ENCODE assay signal across 19 cellular contexts in the genomic region with DNA sequence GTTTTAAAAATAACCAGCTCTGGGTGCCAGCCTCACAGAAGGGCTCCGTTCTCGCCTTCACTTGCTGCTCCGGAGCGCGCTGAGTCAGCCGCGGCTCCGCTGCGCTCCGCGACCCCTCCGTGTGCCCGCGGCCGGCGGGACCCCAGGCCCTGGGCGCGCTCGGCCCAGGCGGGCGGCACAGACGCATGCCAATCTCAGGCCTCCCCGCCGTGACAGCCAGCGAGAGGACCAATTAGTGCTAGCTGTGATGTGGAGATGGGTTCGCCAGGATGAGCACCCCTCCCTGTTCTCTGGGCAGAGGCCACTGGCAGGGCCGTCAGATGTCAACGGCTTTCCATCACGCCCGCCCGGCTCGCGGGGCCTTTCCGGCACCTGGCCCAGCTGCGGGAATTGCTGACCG.
DNase-seq lines count a peak whose midpoint lies in the region; ATAC-seq and TF ChIP-seq lines count a peak whose summit lies in the region.
"Had no signal": no experiment of that assay in that cellular context is flagged by ENCODE, and none has a peak within 500 bp of the region (broad histone marks: within the 10 kb centered on the region; RNA-seq: fewer than 3 reads in every experiment).

No MANE protein-coding gene starts in this region.

- no peaks in the 10 kb centered on the region for H4K20me1 ChIP-seq in GM23248 (ENCODE audit: insufficient read depth)

- no peaks in the 10 kb centered on the region for H3F3A ChIP-seq in GM23248 (ENCODE audit: insufficient read depth)

- H3K79me2 ChIP-seq in GM23248 (ENCODE audit: insufficient read depth) = no peaks in the 10 kb centered on the region

- POLR2A ChIA-PET in WTC11 (lab: Charles Lee) = interaction anchor here (0.6 kb wide), 1 partner anchor 59 kb away, joined by 4 read pairs; no protein-coding TSS in a partner anchor
- POLR2A ChIA-PET in CD8-positive, alpha-beta T cell (lab: Charles Lee) = no interaction called here
- POLR2A ChIA-PET in CD4-positive, alpha-beta T cell (lab: Charles Lee) = no interaction called here

- H2AFZ ChIP-seq in GM23248 = no peak overlapping the region

- TF ChIP-seq CTCF in WTC11 (IDR thresholded peaks at IDR 0.05) (no peak), endothelial cell (IDR thresholded peaks at IDR 0.05; ENCODE audit: unreplicated experiment) (no peak), nephron progenitor cell (IDR thresholded peaks at IDR 0.05) (no peak)
- no peak for TF ChIP-seq CTCF in CD8-positive, alpha-beta T cell (IDR thresholded peaks at IDR 0.05)
- TF ChIP-seq CTCF in CD4-positive, alpha-beta T cell (IDR thresholded peaks at IDR 0.05) = no peak

- peak; percentile 71 for ATAC-seq in WTC11
- ATAC-seq in CD8-positive, alpha-beta T cell = no peak
- no peak for ATAC-seq in CD4-positive, alpha-beta T cell (ENCODE audit: poor library complexity)

- no peak overlapping the region for H3K9ac ChIP-seq in GM23248
- H3K9ac ChIP-seq: KMS-11, SK-N-SH had no signal

- peaks cover 24% of the 10 kb centered on the region for H3K27me3 Mint-ChIP-seq in WTC11 (ENCODE audit: low read depth)
- peaks cover 2% of the 10 kb centered on the region for H3K27me3 Mint-ChIP-seq in endothelial cell (ENCODE audit: unreplicated experiment)
- peaks cover 24% of the 10 kb centered on the region for H3K27me3 Mint-ChIP-seq in nephron progenitor cell (ENCODE audit: low read depth, poor library complexity)
- peaks cover 8% of the 10 kb centered on the region for H3K27me3 Mint-ChIP-seq in CD8-positive, alpha-beta T cell (ENCODE audit: low read depth)
- H3K27me3 Mint-ChIP-seq in CD4-positive, alpha-beta T cell = peaks cover 18% of the 10 kb centered on the region

- H3K4me3 ChIP-seq in GM23248 = no peak overlapping the region
- no peak overlapping the region for H3K4me3 ChIP-seq in CD8-positive, alpha-beta T cell (ENCODE audit: low read depth, low read length)

- no peaks in the 10 kb centered on the region for H3K36me3 ChIP-seq in GM23248 (ENCODE audit: low read depth)
- H3K36me3 ChIP-seq in CD8-positive, alpha-beta T cell (ENCODE audit: insufficient read depth, low read length) = no peaks in the 10 kb centered on the region

- H3K27ac ChIP-seq in GM23248 = no peak overlapping the region
- H3K27ac ChIP-seq in CD8-positive, alpha-beta T cell (ENCODE audit: low read depth, low read length) = no peak overlapping the region
- H3K27ac ChIP-seq in CD4-positive, alpha-beta T cell (ENCODE audit: low read depth, low read length) = no peak overlapping the region
- H3K27ac ChIP-seq: KMS-11 had no signal

- H3K9me3 Mint-ChIP-seq in WTC11 = no peaks in the 10 kb centered on the region
- no peaks in the 10 kb centered on the region for H3K9me3 Mint-ChIP-seq in endothelial cell (ENCODE audit: unreplicated experiment)
- H3K9me3 Mint-ChIP-seq in nephron progenitor cell = no peaks in the 10 kb centered on the region
- no peaks in the 10 kb centered on the region for H3K9me3 Mint-ChIP-seq in CD8-positive, alpha-beta T cell
- H3K9me3 Mint-ChIP-seq in CD4-positive, alpha-beta T cell = no peaks in the 10 kb centered on the region

- in situ Hi-C loops in GM23248 (cut with MboI) = no loop called here

- no peaks in the 10 kb centered on the region for H3K4me1 ChIP-seq in GM23248 (ENCODE audit: insufficient read depth)
- no peaks in the 10 kb centered on the region for H3K4me1 ChIP-seq in CD8-positive, alpha-beta T cell (ENCODE audit: insufficient read depth, low read length)

- H3K9me2 ChIP-seq in GM23248 (ENCODE audit: insufficient read depth) = no peaks in the 10 kb centered on the region
- H3K9me2 ChIP-seq: SK-N-SH had no signal

- WGBS in GM23248 (ENCODE audit: low coverage in 1 of 2, low lambda C conversion rate in 2 of 2, missing lambda C conversion rate in 2 of 2), 2 experiments = 2 to 4% methylated on average over 35 to 36 of the region's 36 CpGs

- H3K36me3 Mint-ChIP-seq in WTC11 (no peaks in the 10 kb centered on the region), endothelial cell (ENCODE audit: low read depth, unreplicated experiment) (no peaks in the 10 kb centered on the region), nephron progenitor cell (ENCODE audit: low read depth) (no peaks in the 10 kb centered on the region)
- no peaks in the 10 kb centered on the region for H3K36me3 Mint-ChIP-seq in CD8-positive, alpha-beta T cell
- H3K36me3 Mint-ChIP-seq in CD4-positive, alpha-beta T cell (ENCODE audit: low read depth) = no peaks in the 10 kb centered on the region

- CTCF ChIA-PET in WTC11 (lab: Charles Lee) = no interaction called here
- CTCF ChIA-PET in CD8-positive, alpha-beta T cell (lab: Charles Lee) = no interaction called here
- CTCF ChIA-PET in CD4-positive, alpha-beta T cell (lab: Charles Lee) = no interaction called here

- intact Hi-C loops in CD8-positive, alpha-beta T cell (cut with DNase I, micrococcal nuclease) = no loop called here
- intact Hi-C loops in CD4-positive, alpha-beta T cell (cut with DNase I, micrococcal nuclease) = no loop called here

- H3K4me2 ChIP-seq in GM23248 (ENCODE audit: unreplicated experiment) = no peak overlapping the region
- H3K4me2 ChIP-seq: KMS-11, SK-N-SH had no signal

- no peaks in the 10 kb centered on the region for H3K9me3 ChIP-seq in GM23248 (ENCODE audit: low read depth)
- no peaks in the 10 kb centered on the region for H3K9me3 ChIP-seq in CD8-positive, alpha-beta T cell (ENCODE audit: low read length)
- H3K9me3 ChIP-seq in CD4-positive, alpha-beta T cell (ENCODE audit: control insufficient read depth, low read length) = no peaks in the 10 kb centered on the region
- H3K9me3 ChIP-seq: SK-N-SH had no signal

- H3K4me1 Mint-ChIP-seq in WTC11 = peaks cover 15% of the 10 kb centered on the region
- no peaks in the 10 kb centered on the region for H3K4me1 Mint-ChIP-seq in endothelial cell (ENCODE audit: unreplicated experiment)
- H3K4me1 Mint-ChIP-seq in nephron progenitor cell = peaks cover 18% of the 10 kb centered on the region
- no peaks in the 10 kb centered on the region for H3K4me1 Mint-ChIP-seq in CD8-positive, alpha-beta T cell (ENCODE audit: low read depth)
- no peaks in the 10 kb centered on the region for H3K4me1 Mint-ChIP-seq in CD4-positive, alpha-beta T cell (ENCODE audit: low read depth)

- H3K4me3 Mint-ChIP-seq in WTC11 (peak overlapping the region; percentile 51), endothelial cell (ENCODE audit: unreplicated experiment) (no peak overlapping the region), nephron progenitor cell (no peak overlapping the region)
- H3K4me3 Mint-ChIP-seq in CD8-positive, alpha-beta T cell = no peak overlapping the region
- no peak overlapping the region for H3K4me3 Mint-ChIP-seq in CD4-positive, alpha-beta T cell
- H3K4me3 Mint-ChIP-seq: HFFc6 had no signal

- DNase-seq in GM23248 (peak; percentile 24), WTC11 (ENCODE audit: low spot score) (peak; percentile 42), endothelial cell (ENCODE audit: low spot score) (peak; percentile 16), nephron progenitor cell (peak; percentile 30), CD1c-positive myeloid dendritic cell (ENCODE audit: extremely low spot score) (no peak), NCI-H524 (lab: John Stamatoyannopoulos, UW) (no peak)
- no peak for DNase-seq in CD8-positive, alpha-beta T cell
- no peak for DNase-seq in CD4-positive, alpha-beta T cell
- DNase-seq: COR-L47, DMS53, GOT3, HFFc6, NCI-H1092 treated with DMSO at 0.1 percent for 48 hours, NCI-H1694, NCI-H2107, NCI-H446 treated with DMSO at 0.1 percent for 48 hours, NCI-H82, SK-N-SH had no signal

- peaks cover 27% of the 10 kb centered on the region for H3K27me3 ChIP-seq in GM23248 (replicated peaks; ENCODE audit: insufficient read depth)
- H3K27me3 ChIP-seq in CD8-positive, alpha-beta T cell (ENCODE audit: insufficient read depth, low read length) = no peaks in the 10 kb centered on the region
- no peaks in the 10 kb centered on the region for H3K27me3 ChIP-seq in CD4-positive, alpha-beta T cell (ENCODE audit: control insufficient read depth, insufficient read depth, low read length)

- no peak overlapping the region for H3K27ac Mint-ChIP-seq in WTC11
- no peak overlapping the region for H3K27ac Mint-ChIP-seq in endothelial cell (ENCODE audit: unreplicated experiment)
- no peak overlapping the region for H3K27ac Mint-ChIP-seq in nephron progenitor cell
- H3K27ac Mint-ChIP-seq in CD8-positive, alpha-beta T cell = no peak overlapping the region
- H3K27ac Mint-ChIP-seq in CD4-positive, alpha-beta T cell = no peak overlapping the region
- H3K27ac Mint-ChIP-seq: HFFc6 had no signal

TF ChIP-seq in WTC11, 78 proteins besides CTCF, POLR2A, EP300 and RAD21:
- TF ChIP-seq TEAD4 (CRISPR knock-in tag; IDR thresholded peaks at IDR 0.05) = no peak
- TF ChIP-seq SOX15 (CRISPR knock-in tag; IDR thresholded peaks at IDR 0.05) = no peak
- TF ChIP-seq, protein P1, sequence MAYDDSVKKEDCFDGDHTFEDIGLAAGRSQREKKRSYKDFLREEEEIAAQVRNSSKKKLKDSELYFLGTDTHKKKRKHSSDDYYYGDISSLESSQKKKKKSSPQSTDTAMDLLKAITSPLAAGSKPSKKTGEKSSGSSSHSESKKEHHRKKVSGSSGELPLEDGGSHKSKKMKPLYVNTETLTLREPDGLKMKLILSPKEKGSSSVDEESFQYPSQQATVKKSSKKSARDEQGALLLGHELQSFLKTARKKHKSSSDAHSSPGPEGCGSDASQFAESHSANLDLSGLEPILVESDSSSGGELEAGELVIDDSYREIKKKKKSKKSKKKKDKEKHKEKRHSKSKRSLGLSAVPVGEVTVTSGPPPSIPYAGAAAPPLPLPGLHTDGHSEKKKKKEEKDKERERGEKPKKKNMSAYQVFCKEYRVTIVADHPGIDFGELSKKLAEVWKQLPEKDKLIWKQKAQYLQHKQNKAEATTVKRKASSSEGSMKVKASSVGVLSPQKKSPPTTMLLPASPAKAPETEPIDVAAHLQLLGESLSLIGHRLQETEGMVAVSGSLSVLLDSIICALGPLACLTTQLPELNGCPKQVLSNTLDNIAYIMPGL (CRISPR knock-in tag; IDR thresholded peaks at IDR 0.05) = 0 out of 2 replicates have a peak, but pooled peaks have one; percentile 78
TF ChIP-seq in WTC11: peak in this region for 1.

Comparison
In these comparisons a context has a peak if more than half of its experiments do, and no peak if none do; other contexts are left out.
1. DNase-seq: peak in GM23248 (single experiment), WTC11 (single experiment), endothelial cell (single experiment) and nephron progenitor cell (single experiment); none in CD8-positive, alpha-beta T cell (0 of 7), CD4-positive, alpha-beta T cell (0 of 10), CD1c-positive myeloid dendritic cell (single experiment) and NCI-H524 (0 of 2).